Comparison of ENCODE assay signal across 17 cellular contexts in genomic region chr12:120736404-120737331, GRCh38.
"Had no signal": no experiment of that assay in that cellular context is flagged by ENCODE, and none has a peak within 500 bp of the region (broad histone marks: within the 10 kb centered on the region; RNA-seq: fewer than 3 reads in every experiment).

No MANE protein-coding gene starts in this region.

- H3K9me3 Mint-ChIP-seq: activated naive CD4-positive, alpha-beta T cell treated with anti-CD3 and anti-CD28 coated beads, Interleukin-2, amount 50 U/mL, for 72 hours; activated T-cell treated with anti-CD3 and anti-CD28 coated beads, Interleukin-2, amount 50 U/mL, for 72 hours; neural crest cell had no signal

- H3K4me1 Mint-ChIP-seq: brain, neural crest cell had no signal

- H3K27ac Mint-ChIP-seq: activated naive CD4-positive, alpha-beta T cell treated with anti-CD3 and anti-CD28 coated beads, Interleukin-2, amount 50 U/mL, for 72 hours; activated T-cell treated with anti-CD3 and anti-CD28 coated beads, Interleukin-2, amount 50 U/mL, for 72 hours; brain had no signal

- H3K9me3 ChIP-seq: ovary, tibial nerve had no signal

- H3K4me3 ChIP-seq: ovary, tibial nerve had no signal

- H3K27me3 ChIP-seq: ovary, tibial nerve had no signal

- H3K4me3 Mint-ChIP-seq: activated T-cell treated with anti-CD3 and anti-CD28 coated beads, Interleukin-2, amount 50 U/mL, for 72 hours; brain; neural crest cell had no signal

- DNase-seq: activated CD4-positive, alpha-beta T cell treated with anti-CD3 and anti-CD28 coated beads, Interleukin-2, amount 50 U/mL, for 4 hours; activated gamma-delta T cell; activated T-cell treated with anti-CD3 and anti-CD28 coated beads, Interleukin-2, amount 50 U/mL, for 72 hours; cortex of kidney; mammary epithelial cell; stimulated activated CD4-positive, alpha-beta T cell treated with anti-CD3 and anti-CD28 coated beads, Interleukin-12 subunit alpha, Interleukin-12 subunit beta, amount 100 ng/mL, for 4 hours; stimulated activated CD4-positive, alpha-beta T cell treated with anti-CD3 and anti-CD28 coated beads, Interleukin-1b, Interleukin-23, amount 100 ng/mL, for 48 hours; stimulated activated CD8-positive, alpha-beta memory T cell treated with anti-CD3 and anti-CD28 coated beads, Interleukin-4, amount 100 ng/mL, for 48 hours; stimulated activated naive CD4-positive, alpha-beta T cell treated with Interleukin-2 at 50 U/mL for 16 hours; SW 1271; WERI-Rb-1 had no signal

- H3K27ac ChIP-seq: ovary, tibial nerve, WERI-Rb-1 had no signal

- H3K27me3 Mint-ChIP-seq: brain had no signal

- ATAC-seq: activated naive CD4-positive, alpha-beta T cell treated with anti-CD3 and anti-CD28 coated beads, Interleukin-2, amount 50 U/mL, for 72 hours; activated T-cell treated with anti-CD3 and anti-CD28 coated beads, Interleukin-2, amount 50 U/mL, for 72 hours; left lobe of liver had no signal

- H3K36me3 Mint-ChIP-seq: activated naive CD4-positive, alpha-beta T cell treated with anti-CD3 and anti-CD28 coated beads, Interleukin-2, amount 50 U/mL, for 72 hours had no signal

- H3K36me3 ChIP-seq: ovary, WERI-Rb-1 had no signal

- H3K4me1 ChIP-seq: tibial nerve had no signal
